Comparison of ENCODE assay signal across 8 cellular contexts in the genomic region with DNA sequence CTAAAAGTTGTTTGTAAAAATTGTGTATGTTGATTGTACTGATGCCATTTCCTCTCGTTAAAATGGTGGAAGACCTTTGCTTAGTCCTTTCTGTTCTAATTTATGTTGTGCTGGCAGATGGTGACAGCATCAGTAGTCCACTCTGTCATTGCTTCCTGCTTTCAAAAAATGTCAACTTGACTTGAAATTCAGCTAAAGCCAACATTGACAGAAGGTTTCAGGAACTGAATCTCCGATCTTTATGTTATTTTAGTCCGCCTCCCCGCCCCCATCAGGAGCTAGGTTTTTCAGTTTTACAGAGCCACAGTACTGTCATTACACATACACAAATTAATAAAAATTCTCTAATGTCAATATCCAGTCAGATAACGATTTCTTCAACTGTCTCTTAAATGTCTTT. TPM values are rescaled to one million over a fixed set of nuclear protein-coding genes. Genes with fewer than 3 reads are reported as not detected.
A peak's percentile ranks its signal among the peaks of the same experiment; 100 is the strongest.
DNase-seq lines count a peak whose midpoint lies in the region; ATAC-seq, FAIRE-seq and TF ChIP-seq lines count a peak whose summit lies in the region.

No MANE protein-coding gene starts in this region.

- H3K9me2 ChIP-seq in GM23248 (ENCODE audit: insufficient read depth), result no peaks in the 10 kb centered on the region

- H3K79me2 ChIP-seq in GM23248 (ENCODE audit: insufficient read depth), result peaks cover 78% of the 10 kb centered on the region

- peaks cover 4% of the 10 kb centered on the region for H3K9me3 Mint-ChIP-seq in CD8-positive, alpha-beta T cell
- H3K9me3 Mint-ChIP-seq in T-cell, result peaks cover 0 to 3% (median 0%) of the 10 kb centered on the region in 3 donors
- H3K9me3 Mint-ChIP-seq in immature natural killer cell, result no peaks in the 10 kb centered on the region

- peaks cover 8% of the 10 kb centered on the region for H3K36me3 ChIP-seq in CD8-positive, alpha-beta T cell (ENCODE audit: insufficient read depth, low read length)
- no peaks in the 10 kb centered on the region for H3K36me3 ChIP-seq in GM23248 (ENCODE audit: low read depth)

- no peak for TF ChIP-seq CTCF in CD8-positive, alpha-beta T cell (IDR thresholded peaks at IDR 0.05)

- peak overlapping the region; percentile 96 for H3K4me3 ChIP-seq in CD8-positive, alpha-beta T cell (ENCODE audit: low read depth, low read length)
- H3K4me3 ChIP-seq in GM23248, result peak overlapping the region; percentile 89

- CTCF ChIA-PET in CD8-positive, alpha-beta T cell (lab: Charles Lee), result interaction anchor here (1.0 to 6.2 kb wide), 4 partner anchors 13 to 275 kb away, joined by 3 to 71 read pairs (median 3); no protein-coding TSS in a partner anchor
- CTCF ChIA-PET in T-cell (lab: Charles Lee), result interaction anchor here (0.5 to 4.6 kb wide), 6 partner anchors 10 to 908 kb away, joined by 3 to 21 read pairs (median 6); no protein-coding TSS in a partner anchor

- H3K9ac ChIP-seq in GM23248, result peak overlapping the region; percentile 98

- WGBS in GM23248 (ENCODE audit: low coverage in 1 of 2, low lambda C conversion rate in 2 of 2, missing lambda C conversion rate in 2 of 2), 2 experiments, result 52% methylated on average over 5 of the region's 5 CpGs

- FAIRE-seq in HTR-8/SVneo (lab: Jason Lieb, UNC), result no peak

- peaks cover 39% of the 10 kb centered on the region for H3F3A ChIP-seq in GM23248 (ENCODE audit: insufficient read depth)

- peaks cover 23% of the 10 kb centered on the region for H3K36me3 Mint-ChIP-seq in CD8-positive, alpha-beta T cell
- H3K36me3 Mint-ChIP-seq in T-cell (peaks cover 4% of the 10 kb centered on the region), immature natural killer cell (peaks cover 4 to 12% (median 8%) of the 10 kb centered on the region in 3 donors)

- peak overlapping the region; percentile 85 for H3K27ac Mint-ChIP-seq in CD8-positive, alpha-beta T cell
- H3K27ac Mint-ChIP-seq in T-cell, result peak overlapping the region; percentile 68 to 75
- peak overlapping the region; percentile 43 to 100 (median 99) for H3K27ac Mint-ChIP-seq in immature natural killer cell

- intact Hi-C loops in CD8-positive, alpha-beta T cell (cut with DNase I, micrococcal nuclease), result loop anchor here (2.0 to 10.0 kb wide), 5 partner anchors 680 to 1833 kb away; a partner anchor contains a TSS

- H3K4me1 Mint-ChIP-seq in CD8-positive, alpha-beta T cell (ENCODE audit: low read depth), result peaks cover 62% of the 10 kb centered on the region
- H3K4me1 Mint-ChIP-seq in T-cell (peaks cover 60 to 76% (median 62%) of the 10 kb centered on the region in 3 donors), immature natural killer cell (peaks cover 37 to 61% of the 10 kb centered on the region in 2 donors)

- H2AFZ ChIP-seq in GM23248, result 0 out of 2 replicates have a peak overlapping the region, but pooled peaks have one; percentile 47

- H4K20me1 ChIP-seq in GM23248 (ENCODE audit: insufficient read depth), result no peaks in the 10 kb centered on the region

- no peak for DNase-seq in CD8-positive, alpha-beta T cell
- DNase-seq in GM23248, result no peak
- no peak for DNase-seq in T-cell
- DNase-seq in immature natural killer cell, result no peak
- DNase-seq in HTR-8/SVneo (ENCODE audit: insufficient read length, low spot score), result no peak
- DNase-seq in DMS153 treated with DMSO at 0.1 percent for 48 hours (lab: John Stamatoyannopoulos, UW; ENCODE audit: unreplicated experiment), result no peak
- DNase-seq in caudate nucleus (lab: John Stamatoyannopoulos, UW), result no peak
- no peak for DNase-seq in activated effector memory CD4-positive, alpha-beta T cell treated with Interleukin-2 at 50 U/mL for 16 hours

- H3K27ac ChIP-seq in CD8-positive, alpha-beta T cell (ENCODE audit: low read depth, low read length), result no peak overlapping the region
- H3K27ac ChIP-seq in GM23248 (peak overlapping the region; percentile 98), caudate nucleus (ENCODE audit: low read depth, low read length) (no peak overlapping the region)

- POLR2A ChIA-PET in CD8-positive, alpha-beta T cell (lab: Charles Lee), result interaction anchor here (1.2 kb wide), 1 partner anchor 236 kb away, joined by 5 read pairs; no protein-coding TSS in a partner anchor
- POLR2A ChIA-PET in T-cell (lab: Charles Lee), result no interaction called here

- H3K4me2 ChIP-seq in GM23248 (ENCODE audit: unreplicated experiment), result peak overlapping the region; percentile 98

- ATAC-seq in CD8-positive, alpha-beta T cell, result no peak
- no peak for ATAC-seq in T-cell (replicated peaks in 1 of 4)

- no peaks in the 10 kb centered on the region for H3K27me3 ChIP-seq in CD8-positive, alpha-beta T cell (ENCODE audit: insufficient read depth, low read length)
- no peaks in the 10 kb centered on the region for H3K27me3 ChIP-seq in GM23248 (replicated peaks; ENCODE audit: insufficient read depth)

- no peaks in the 10 kb centered on the region for H3K27me3 Mint-ChIP-seq in CD8-positive, alpha-beta T cell (ENCODE audit: low read depth)
- H3K27me3 Mint-ChIP-seq in T-cell, result no peaks in the 10 kb centered on the region
- H3K27me3 Mint-ChIP-seq in immature natural killer cell (ENCODE audit: low read depth in 3 of 3), result peaks cover 8 to 19% (median 15%) of the 10 kb centered on the region in 3 donors

- peak overlapping the region; percentile 100 for H3K4me3 Mint-ChIP-seq in CD8-positive, alpha-beta T cell
- H3K4me3 Mint-ChIP-seq in T-cell (peak overlapping the region; percentile 93 to 98 (median 94)), immature natural killer cell (peak overlapping the region; percentile 77 to 100 (median 100))

- H3K9me3 ChIP-seq in CD8-positive, alpha-beta T cell (ENCODE audit: low read length), result no peaks in the 10 kb centered on the region
- H3K9me3 ChIP-seq in GM23248 (ENCODE audit: low read depth), result no peaks in the 10 kb centered on the region

- in situ Hi-C loops in GM23248 (cut with MboI), result loop anchor here (25.0 kb wide), 1 partner anchor 550 kb away; no protein-coding TSS in a partner anchor

- H3K4me1 ChIP-seq in CD8-positive, alpha-beta T cell (ENCODE audit: insufficient read depth, low read length), result peaks cover 36% of the 10 kb centered on the region
- peaks cover 37% of the 10 kb centered on the region for H3K4me1 ChIP-seq in GM23248 (ENCODE audit: insufficient read depth)

RNA-seq across cellular contexts. Expression of a gene that starts 1.5 kb away (rescaled TPM):
- total RNA-seq in CD8-positive, alpha-beta T cell, result 10 to 100 TPM; 14.6 to 16.9 TPM
- 12.6 and 21.0 TPM in 2 replicates for total RNA-seq in GM23248 (2014; rRNA removed; shearing (Covaris generic))
- polyA plus RNA-seq in GM23248 (2016; fragmentation: Nextera tagmentation; extraction: Ambion mirVana) (28.8 and 29.7 TPM in 2 replicates), immature natural killer cell (10 to 100 TPM in 2 of 3 donors, 1 to 10 TPM in 1; 6.3 to 17.6 (median 10.8) TPM)
- 10 to 100 TPM; 21.7 to 26.1 (median 24.6) TPM for total RNA-seq in T-cell

RNA-seq across cellular contexts. Expression of a gene that starts 1.6 kb away (rescaled TPM):
- 10 to 100 TPM; 15.5 to 15.9 TPM for total RNA-seq in CD8-positive, alpha-beta T cell
- total RNA-seq in GM23248 (2014; rRNA removed; shearing (Covaris generic)), result 93.5 and 108 TPM in 2 replicates
- polyA plus RNA-seq in GM23248 (2016; fragmentation: Nextera tagmentation; extraction: Ambion mirVana), result 197 and 201 TPM in 2 replicates
- 10 to 100 TPM; 20.7 to 31.8 (median 22.6) TPM for total RNA-seq in T-cell
- 10 to 100 TPM; 43.6 to 64.4 (median 58.4) TPM for polyA plus RNA-seq in immature natural killer cell
